In genomic region chr17:29665480-29665807, GRCh38 we compare ENCODE assay signal across 12 cellular contexts. TPM values are rescaled to one million over a fixed set of nuclear protein-coding genes. Genes with fewer than 3 reads are reported as not detected.
DNase-seq lines count a peak whose midpoint lies in the region; ATAC-seq, FAIRE-seq and TF ChIP-seq lines count a peak whose summit lies in the region.
"Had no signal": no experiment of that assay in that cellular context is flagged by ENCODE, and none has a peak within 500 bp of the region (broad histone marks: within the 10 kb centered on the region; RNA-seq: fewer than 3 reads in every experiment).

No MANE protein-coding gene starts in this region.

- H3K9me3 Mint-ChIP-seq in CD8-positive, alpha-beta memory T cell: no peaks in the 10 kb centered on the region
- H3K9me3 Mint-ChIP-seq in activated T-helper 2 cell treated with anti-CD3 and anti-CD28 coated beads, Interferon-gamma antibody, Interleukin-2, Interleukin-4, amounts not matched to agents 10 μg/mL and 5 μg/mL and 100 μg/mL, durations not matched to agents 14 hours and 24 hours and 36 hours: no peaks in the 10 kb centered on the region

- CTCF ChIA-PET in A549 (lab: Yijun Ruan, JAX): interaction anchor here (0.5 to 2.5 kb wide), 6 partner anchors 16 to 143 kb away, joined by 3 to 10 read pairs (median 5); no protein-coding TSS in a partner anchor
- CTCF ChIA-PET in CD8-positive, alpha-beta memory T cell (lab: Charles Lee): interaction anchor here (1.5 kb wide), 1 partner anchor 48 kb away, joined by 3 read pairs; no protein-coding TSS in a partner anchor

- DNase-seq in A549 (ENCODE audit: low read depth in 1 of 2, low spot score in 1 of 2): no peak
- no peak for DNase-seq in CD8-positive, alpha-beta memory T cell
- no peak for DNase-seq in activated T-helper 2 cell treated with anti-CD3 and anti-CD28 coated beads, Interferon-gamma antibody, Interleukin-2, Interleukin-4, amounts not matched to agents 10 μg/mL and 5 μg/mL and 100 μg/mL, durations not matched to agents 14 hours and 24 hours and 36 hours (ENCODE audit: low spot score)
- no peak for DNase-seq in sigmoid colon
- no peak for DNase-seq in AG08396 (ENCODE audit: low spot score)
- DNase-seq: NCI-H1048; NCI-H82; stimulated activated CD4-positive, alpha-beta T cell treated with anti-CD3 and anti-CD28 coated beads, Interleukin-4, amount 100 ng/mL, for 4 hours had no signal

- WGBS in A549 (ENCODE audit: missing lambda C conversion rate): 8% methylated on average over 1 of the region's 1 CpG
- WGBS in sigmoid colon, 2 donors: 11 to 21% methylated on average over 1 of the region's 1 CpG

- ATAC-seq in A549: no peak
- ATAC-seq in GM18502 (IDR thresholded peaks at IDR 0.05; ENCODE audit: poor library complexity, unreplicated experiment): no peak
- no peak for ATAC-seq in HG03442 (IDR thresholded peaks at IDR 0.05; ENCODE audit: unreplicated experiment)

- peaks cover 6 to 25% (median 14%) of the 10 kb centered on the region in 3 donors for H3K4me1 Mint-ChIP-seq in CD8-positive, alpha-beta memory T cell
- peaks cover 30% of the 10 kb centered on the region for H3K4me1 Mint-ChIP-seq in activated T-helper 2 cell treated with anti-CD3 and anti-CD28 coated beads, Interferon-gamma antibody, Interleukin-2, Interleukin-4, amounts not matched to agents 10 μg/mL and 5 μg/mL and 100 μg/mL, durations not matched to agents 14 hours and 24 hours and 36 hours (ENCODE audit: low read depth)

- no peaks in the 10 kb centered on the region for H3K27me3 Mint-ChIP-seq in CD8-positive, alpha-beta memory T cell
- H3K27me3 Mint-ChIP-seq in activated T-helper 2 cell treated with anti-CD3 and anti-CD28 coated beads, Interferon-gamma antibody, Interleukin-2, Interleukin-4, amounts not matched to agents 10 μg/mL and 5 μg/mL and 100 μg/mL, durations not matched to agents 14 hours and 24 hours and 36 hours (ENCODE audit: low read depth): no peaks in the 10 kb centered on the region

- no peak overlapping the region for H3K4me3 Mint-ChIP-seq in CD8-positive, alpha-beta memory T cell
- no peak overlapping the region for H3K4me3 Mint-ChIP-seq in activated T-helper 2 cell treated with anti-CD3 and anti-CD28 coated beads, Interferon-gamma antibody, Interleukin-2, Interleukin-4, amounts not matched to agents 10 μg/mL and 5 μg/mL and 100 μg/mL, durations not matched to agents 14 hours and 24 hours and 36 hours (ENCODE audit: low read depth)

- no peak overlapping the region for H3K4me3 ChIP-seq in A549
- H3K4me3 ChIP-seq in CD8-positive, alpha-beta memory T cell (ENCODE audit: low read length): no peak overlapping the region
- no peak overlapping the region for H3K4me3 ChIP-seq in muscle layer of duodenum (ENCODE audit: low read depth in 1 of 2, low read length in 2 of 2)
- H3K4me3 ChIP-seq in sigmoid colon: no peak overlapping the region
- H3K4me3 ChIP-seq: thoracic aorta had no signal

- TF ChIP-seq EP300 in A549 (IDR thresholded peaks at IDR 0.05): no peak
- no peak for TF ChIP-seq EP300 in sigmoid colon (IDR thresholded peaks at IDR 0.05)

- intact Hi-C loops in activated T-helper 2 cell treated with anti-CD3 and anti-CD28 coated beads, Interferon-gamma antibody, Interleukin-2, Interleukin-4, amounts not matched to agents 10 μg/mL and 5 μg/mL and 100 μg/mL, durations not matched to agents 14 hours and 24 hours and 36 hours (cut with micrococcal nuclease): loop anchor here (1.0 to 2.0 kb wide), 2 partner anchors 27 to 41 kb away; no protein-coding TSS in a partner anchor
- intact Hi-C loops in sigmoid colon (cut with DNase I): no loop called here

- peak overlapping the region; percentile 15; the same call in 2 of the 3 replicates for H3K4me2 ChIP-seq in A549

- H3K4me1 ChIP-seq in A549: peaks cover 30% of the 10 kb centered on the region
- no peaks in the 10 kb centered on the region for H3K4me1 ChIP-seq in CD8-positive, alpha-beta memory T cell (ENCODE audit: insufficient read depth, low read length)
- H3K4me1 ChIP-seq in muscle layer of duodenum (ENCODE audit: control insufficient read depth in 1 of 2, insufficient read depth in 2 of 2, low read length in 2 of 2): no peaks in the 10 kb centered on the region
- peaks cover 0 to 3% (median 0%) of the 10 kb centered on the region in 4 donors for H3K4me1 ChIP-seq in sigmoid colon

- no peaks in the 10 kb centered on the region for H3K27me3 ChIP-seq in CD8-positive, alpha-beta memory T cell (ENCODE audit: insufficient read depth, low read length, poor library complexity, severe bottlenecking)
- no peaks in the 10 kb centered on the region for H3K27me3 ChIP-seq in muscle layer of duodenum (ENCODE audit: low read depth, low read length)
- no peaks in the 10 kb centered on the region for H3K27me3 ChIP-seq in sigmoid colon

- POLR2A ChIA-PET in A549 (lab: Yijun Ruan, JAX): no interaction called here
- POLR2A ChIA-PET in CD8-positive, alpha-beta memory T cell (lab: Charles Lee): interaction anchor here (0.6 to 0.7 kb wide), 2 partner anchors 94 to 779 kb away, joined by 3 to 10 read pairs; no protein-coding TSS in a partner anchor

- H3K9me3 ChIP-seq in A549 (no peaks in the 10 kb centered on the region), muscle layer of duodenum (ENCODE audit: control insufficient read depth in 1 of 2, low read length in 2 of 2) (no peaks in the 10 kb centered on the region), sigmoid colon (no peaks in the 10 kb centered on the region)
- no peaks in the 10 kb centered on the region for H3K9me3 ChIP-seq in CD8-positive, alpha-beta memory T cell (ENCODE audit: low read length)
- H3K9me3 ChIP-seq: thoracic aorta had no signal

- peaks cover 43% of the 10 kb centered on the region for H3K36me3 ChIP-seq in CD8-positive, alpha-beta memory T cell (ENCODE audit: insufficient read depth, low read length)
- H3K36me3 ChIP-seq in muscle layer of duodenum (ENCODE audit: control insufficient read depth in 1 of 2, insufficient read depth in 2 of 2, low read length in 2 of 2) (peaks cover 7 to 28% of the 10 kb centered on the region in 2 donors), sigmoid colon (peaks cover 0 to 56% (median 12%) of the 10 kb centered on the region in 4 donors)
- H3K36me3 ChIP-seq: thoracic aorta had no signal

- no peak for TF ChIP-seq POLR2A in A549 (IDR thresholded peaks at IDR 0.05; ENCODE audit: low read length)
- no peak for TF ChIP-seq POLR2A in sigmoid colon (IDR thresholded peaks at IDR 0.05)

- peaks cover 0 to 85% (median 27%) of the 10 kb centered on the region in 3 donors for H3K36me3 Mint-ChIP-seq in CD8-positive, alpha-beta memory T cell
- peaks cover 71% of the 10 kb centered on the region for H3K36me3 Mint-ChIP-seq in activated T-helper 2 cell treated with anti-CD3 and anti-CD28 coated beads, Interferon-gamma antibody, Interleukin-2, Interleukin-4, amounts not matched to agents 10 μg/mL and 5 μg/mL and 100 μg/mL, durations not matched to agents 14 hours and 24 hours and 36 hours (ENCODE audit: low read depth)

- no peak for TF ChIP-seq RAD21 in A549 (conservative IDR thresholded peaks at IDR 0.05 in 1 of 2, IDR thresholded peaks at IDR 0.05 in 1 of 2)

- FAIRE-seq in A549 (lab: Jason Lieb, UNC): peak; percentile 91

- TF ChIP-seq CTCF in A549 (IDR thresholded peaks at IDR 0.05): no peak
- TF ChIP-seq CTCF in sigmoid colon (IDR thresholded peaks at IDR 0.05): no peak

- 0 out of 6 replicates have a peak overlapping the region, but pooled peaks of 1 of the 2 experiments have one; percentile 12 for H3K27ac ChIP-seq in A549
- H3K27ac ChIP-seq in CD8-positive, alpha-beta memory T cell (ENCODE audit: low read depth, low read length): no peak overlapping the region
- peak overlapping the region; percentile 1 for H3K27ac ChIP-seq in muscle layer of duodenum (ENCODE audit: low read length)
- no peak overlapping the region for H3K27ac ChIP-seq in sigmoid colon
- H3K27ac ChIP-seq: thoracic aorta had no signal

- H3K27ac Mint-ChIP-seq in CD8-positive, alpha-beta memory T cell: peak overlapping the region in 7 of 8 donors; percentile 6 to 66 (median 43)
- peak overlapping the region; percentile 77 for H3K27ac Mint-ChIP-seq in activated T-helper 2 cell treated with anti-CD3 and anti-CD28 coated beads, Interferon-gamma antibody, Interleukin-2, Interleukin-4, amounts not matched to agents 10 μg/mL and 5 μg/mL and 100 μg/mL, durations not matched to agents 14 hours and 24 hours and 36 hours

TF ChIP-seq in A549, 52 proteins besides CTCF, POLR2A, EP300 and RAD21:
- peak; percentile 2 for TF ChIP-seq MAFK (IDR thresholded peaks at IDR 0.05; ENCODE audit: partially characterized antibody)
- TF ChIP-seq TFCP2L1 (CRISPR knock-in tag; IDR thresholded peaks at IDR 0.05): no peak
TF ChIP-seq in A549: peak in this region for 1.

RNA-seq across cellular contexts. Expression of gene CORO6, which starts 42.7 kb away (rescaled TPM):
- 5.0 and 6.1 TPM in 2 replicates for polyA plus RNA-seq in A549 (2011; rRNA removed)
- 9.2 and 10.4 TPM in 2 replicates for polyA plus RNA-seq in A549 (2012; cell fraction: cytosol; rRNA removed)
- polyA plus RNA-seq in A549 (2012; cell fraction: nucleus; rRNA removed): 132 and 139 TPM in 2 replicates
- polyA plus RNA-seq in A549 (2017; fragmentation: RNase III; extraction: RNeasy Plus Mini Kit Qiagen cat#74134 plus additional on column Dnase treatment): 7.9 to 10.9 TPM (median 10.1 TPM) in 3 replicates
- 11.6 and 12.8 TPM in 2 replicates for polyA minus RNA-seq in A549 (2011; rRNA and poly(A)+ RNA removed)
- total RNA-seq in CD8-positive, alpha-beta memory T cell: 1 to 10 TPM; 2.5 to 2.9 TPM
- polyA plus RNA-seq in CD8-positive, alpha-beta memory T cell: 0.17 TPM
- total RNA-seq in activated T-helper 2 cell treated with anti-CD3 and anti-CD28 coated beads, Interferon-gamma antibody, Interleukin-2, Interleukin-4, amounts not matched to agents 10 μg/mL and 5 μg/mL and 100 μg/mL, durations not matched to agents 14 hours and 24 hours and 36 hours: 3.1 and 3.8 TPM in 2 replicates
- 10 to 100 TPM; 23.9 to 94.4 (median 35.1) TPM for total RNA-seq in sigmoid colon
- 1 to 10 TPM in 2 of 3 donors, under 1 TPM in 1; 0.23 to 4.9 (median 3.0) TPM for polyA plus RNA-seq in sigmoid colon
